ENCODE assay signal across 8 cellular contexts in genomic region chr19:11374449-11375142, GRCh38. TPM values are rescaled to one million over a fixed set of nuclear protein-coding genes. Genes with fewer than 3 reads are reported as not detected.
DNase-seq lines count a peak whose midpoint lies in the region; ATAC-seq and TF ChIP-seq lines count a peak whose summit lies in the region.

TSS of gene SWSAP1 (plus strand) at chr19:11374666. CDS start at chr19:11374681, 15 bp downstream.

- intact Hi-C loops in testis (cut with DNase I; ENCODE audit: low total_unique reads) = loop anchor here (10.0 kb wide), 1 partner anchor 80 kb away; the partner anchor contains the start of gene TSPAN16

- ATAC-seq in HG02588 (IDR thresholded peaks at IDR 0.05; ENCODE audit: unreplicated experiment) (peak; percentile 85), omental fat pad (ENCODE audit: low FRiP score) (peak; percentile 99)
- peak; percentile 91 for ATAC-seq in activated naive CD4-positive, alpha-beta T cell treated with anti-CD3 and anti-CD28 coated beads, Interleukin-2, amount 50 U/mL, for 72 hours

- DNase-seq in NCI-H1048 (lab: John Stamatoyannopoulos, UW) (peak; percentile 98), SK-N-MC (ENCODE audit: low read depth, low spot score) (peak; percentile 98), glutamatergic neuron (peak; percentile 97), omental fat pad (ENCODE audit: low spot score) (peak; percentile 95), testis (peak; percentile 99)
- peak; percentile 95 to 98 for DNase-seq in activated naive CD4-positive, alpha-beta T cell treated with anti-CD3 and anti-CD28 coated beads, Interleukin-2, amount 50 U/mL, for 72 hours (ENCODE audit: low spot score in 2 of 2)

- peak within 1 kb of the TSS; percentile 92 for H3K9ac ChIP-seq in SK-N-MC (ENCODE audit: insufficient read length)

- H3K27me3 ChIP-seq in testis = no peaks in the 10 kb centered on the region

- no peak for TF ChIP-seq POLR2A in testis (IDR thresholded peaks at IDR 0.05)

- no peaks in the 10 kb centered on the region for H3K9me3 Mint-ChIP-seq in activated naive CD4-positive, alpha-beta T cell treated with anti-CD3 and anti-CD28 coated beads, Interleukin-2, amount 50 U/mL, for 72 hours
- peaks cover 3% of the 10 kb centered on the region for H3K9me3 Mint-ChIP-seq in glutamatergic neuron (ENCODE audit: unreplicated experiment)

- H3K4me1 Mint-ChIP-seq in glutamatergic neuron (ENCODE audit: low read depth, unreplicated experiment) = peaks cover 8% of the 10 kb centered on the region

- H3K9me3 ChIP-seq in SK-N-MC (ENCODE audit: low read depth, low read length) (no peaks in the 10 kb centered on the region), testis (no peaks in the 10 kb centered on the region)

- H3K27ac Mint-ChIP-seq in activated naive CD4-positive, alpha-beta T cell treated with anti-CD3 and anti-CD28 coated beads, Interleukin-2, amount 50 U/mL, for 72 hours = no peak within 1 kb of the TSS
- no peak within 1 kb of the TSS for H3K27ac Mint-ChIP-seq in glutamatergic neuron (ENCODE audit: unreplicated experiment)

- H3K4me3 ChIP-seq in GM08714 (ENCODE audit: low read length) (peak within 1 kb of the TSS; percentile 72), SK-N-MC (peak within 1 kb of the TSS; percentile 92), testis (peak within 1 kb of the TSS; percentile 72 to 73)

- peaks cover 15% of the 10 kb centered on the region for H3K4me1 ChIP-seq in testis

- H3K36me3 Mint-ChIP-seq in activated naive CD4-positive, alpha-beta T cell treated with anti-CD3 and anti-CD28 coated beads, Interleukin-2, amount 50 U/mL, for 72 hours = peaks cover 11 to 23% of the 10 kb centered on the region in 2 donors
- H3K36me3 Mint-ChIP-seq in glutamatergic neuron (ENCODE audit: unreplicated experiment) = no peaks in the 10 kb centered on the region

- TF ChIP-seq CTCF in glutamatergic neuron (IDR thresholded peaks at IDR 0.05; ENCODE audit: partially characterized antibody, unreplicated experiment) = no peak
- no peak for TF ChIP-seq CTCF in omental fat pad (IDR thresholded peaks at IDR 0.05)
- no peak for TF ChIP-seq CTCF in testis (IDR thresholded peaks at IDR 0.05)

- H3K27me3 Mint-ChIP-seq in glutamatergic neuron (ENCODE audit: unreplicated experiment) = peaks cover 12% of the 10 kb centered on the region

- WGBS in testis, 2 donors = 0 to 1% methylated on average over 32 to 44 of the region's 44 CpGs

- H3K27ac ChIP-seq in SK-N-MC (peak within 1 kb of the TSS; percentile 94), testis (peak within 1 kb of the TSS; percentile 94 to 97)

- H3K4me3 Mint-ChIP-seq in glutamatergic neuron (ENCODE audit: unreplicated experiment) = no peak within 1 kb of the TSS

- H3K36me3 ChIP-seq in SK-N-MC (ENCODE audit: insufficient read depth, low read length) (peaks cover 6% of the 10 kb centered on the region; the same call in 1 of the 2 replicates), testis (ENCODE audit: low read depth, missing control alignments) (no peaks in the 10 kb centered on the region)

RNA-seq across cellular contexts. Expression of gene SWSAP1, which starts in this region (rescaled TPM):
- total RNA-seq in activated naive CD4-positive, alpha-beta T cell treated with anti-CD3 and anti-CD28 coated beads, Interleukin-2, amount 50 U/mL, for 72 hours = 1 to 10 TPM; 1.9 to 2.2 TPM
- total RNA-seq in glutamatergic neuron (ENCODE audit: unreplicated experiment) = 2.1 TPM
- total RNA-seq in omental fat pad = 1 to 10 TPM in 3 of 4 donors, under 1 TPM in 1; 0.48 to 3.8 (median 1.6) TPM
- total RNA-seq in testis = 1 to 10 TPM; 6.5 to 7.0 TPM
- 4.9 TPM for polyA plus RNA-seq in testis (ENCODE audit: insufficient read depth, low read depth, low replicate concordance)

Comparison
In these comparisons a context has a peak if more than half of its experiments do, and no peak if none do; other contexts are left out.
1. Peak in every context shown above with its lines: DNase-seq, ATAC-seq, H3K4me3 ChIP-seq and H3K27ac ChIP-seq.